ENCODE assay signal across 2 cellular contexts in the genomic region with DNA sequence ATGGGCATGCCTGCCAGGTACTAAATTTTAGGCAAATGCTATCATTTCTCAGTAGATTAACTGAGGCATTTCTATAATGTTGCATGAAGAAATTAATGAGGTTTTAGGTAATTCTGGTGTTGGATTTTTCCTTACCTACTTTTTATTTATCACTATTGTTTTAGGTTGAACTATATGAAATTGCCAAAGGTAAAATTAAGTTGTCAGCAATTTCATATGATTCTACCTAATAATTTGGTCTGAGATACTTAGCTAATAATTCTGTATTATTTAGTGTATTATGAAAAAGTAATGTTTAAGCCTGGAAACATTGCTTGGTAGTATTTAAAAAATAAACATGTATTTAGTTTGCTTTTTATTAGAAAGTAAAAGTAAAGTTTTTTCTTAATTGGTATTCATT.
TF ChIP-seq lines count a peak whose summit lies in the region.

No MANE protein-coding gene starts in this region.

TF ChIP-seq in HepG2, 621 proteins besides CTCF, POLR2A, EP300 and RAD21:
- TF ChIP-seq ZNF253 (CRISPR knock-in tag; IDR thresholded peaks at IDR 0.05; ENCODE audit: borderline replicate concordance) (no peak), MAFF (IDR thresholded peaks at IDR 0.05; ENCODE audit: low read depth, low read length) (peak; percentile 42; the same call in 1 of the 2 replicates), MAFK (conservative IDR thresholded peaks at IDR 0.05 in 1 of 2, IDR thresholded peaks at IDR 0.05 in 1 of 2; ENCODE audit: low read length in 2 of 2) (peak in 1 of 2 experiments; percentile 73; a peak in 3 of 4 replicates)
TF ChIP-seq in HepG2: peak in this region for 2.

TF ChIP-seq in IMR-90, 13 proteins besides CTCF, POLR2A, EP300 and RAD21:
- no peak for TF ChIP-seq SMC3 (IDR thresholded peaks at IDR 0.05; ENCODE audit: low read depth, low read length)
- TF ChIP-seq MAFK (IDR thresholded peaks at IDR 0.05; ENCODE audit: low read depth, low read length) = peak; percentile 47
